ENCODE assay signal across 22 cellular contexts in genomic region chr13:24745516-24745860, GRCh38. TPM values are rescaled to one million over a fixed set of nuclear protein-coding genes. Genes with fewer than 3 reads are reported as not detected.
DNase-seq lines count a peak whose midpoint lies in the region; ATAC-seq, FAIRE-seq and TF ChIP-seq lines count a peak whose summit lies in the region.
"Had no signal": no experiment of that assay in that cellular context is flagged by ENCODE, and none has a peak within 500 bp of the region (broad histone marks: within the 10 kb centered on the region; RNA-seq: fewer than 3 reads in every experiment).

No MANE protein-coding gene starts in this region.

- no peak overlapping the region; the same call in 1 of the 2 replicates for H3K18ac ChIP-seq in H1 (ENCODE audit: extremely low read depth, low read length)

- H3K4ac ChIP-seq in H1 (replicated peaks; ENCODE audit: insufficient read length, low read depth, low read length): no peak overlapping the region

- no peaks in the 10 kb centered on the region for H3K36me3 Mint-ChIP-seq in activated CD4-positive, alpha-beta memory T cell treated with anti-CD3 and anti-CD28 coated beads, Interleukin-2, amount 10 ng/mL, durations not matched to agents 7 days and 5 days (ENCODE audit: low read depth)
- no peaks in the 10 kb centered on the region for H3K36me3 Mint-ChIP-seq in activated CD4-positive, alpha-beta memory T cell treated with anti-CD3 and anti-CD28 coated beads for 36 hours
- H3K36me3 Mint-ChIP-seq in mesothelial cell of epicardium (no peaks in the 10 kb centered on the region), type B pancreatic cell (no peaks in the 10 kb centered on the region)

- TF ChIP-seq CTCF in H1 (IDR thresholded peaks at IDR 0.05; ENCODE audit: control extremely low read depth in 1 of 3, insufficient read depth in 1 of 3, low read depth in 1 of 3, low read length in 3 of 3) (peak in 1 of 3 experiments; percentile 1; a peak in 1 of 4 replicates), mesothelial cell of epicardium (IDR thresholded peaks at IDR 0.05; ENCODE audit: unreplicated experiment) (no peak), type B pancreatic cell (conservative IDR thresholded peaks at IDR 0.05) (no peak), body of pancreas (IDR thresholded peaks at IDR 0.05) (no peak)

- H4K20me1 ChIP-seq in H1 (replicated peaks in 1 of 2; ENCODE audit: control insufficient read depth in 1 of 2, insufficient read depth in 2 of 2, low read length in 2 of 2): peaks cover 0 to 2% of the 10 kb centered on the region in 2 experiments

- ATAC-seq in body of pancreas: no peak

- intact Hi-C loops in activated CD4-positive, alpha-beta memory T cell treated with anti-CD3 and anti-CD28 coated beads for 36 hours (cut with micrococcal nuclease): loop anchor here (10.0 kb wide), 2 partner anchors 219 to 249 kb away; no protein-coding TSS in a partner anchor
- intact Hi-C loops in body of pancreas (cut with DNase I): no loop called here

- TF ChIP-seq RAD21 in H1 (IDR thresholded peaks at IDR 0.05 in 1 of 2, conservative IDR thresholded peaks at IDR 0.05 in 1 of 2; ENCODE audit: low read depth in 2 of 2, low read length in 2 of 2): no peak

- H3K14ac ChIP-seq in H1 (ENCODE audit: insufficient read length): no peak overlapping the region

- H2BK15ac ChIP-seq in H1 (ENCODE audit: low read length): no peak overlapping the region; the same call in 1 of the 2 replicates

- H3K27ac ChIP-seq in H1 (ENCODE audit: low read depth, low read length) (no peak overlapping the region), body of pancreas (no peak overlapping the region)
- H3K27ac ChIP-seq: KMS-11 had no signal

- no peak overlapping the region for H2AFZ ChIP-seq in H1 (ENCODE audit: low read length)

- H3K4me1 Mint-ChIP-seq in activated CD4-positive, alpha-beta memory T cell treated with anti-CD3 and anti-CD28 coated beads, Interleukin-2, amount 10 ng/mL, durations not matched to agents 7 days and 5 days: peaks cover 21% of the 10 kb centered on the region
- H3K4me1 Mint-ChIP-seq in activated CD4-positive, alpha-beta memory T cell treated with anti-CD3 and anti-CD28 coated beads for 36 hours (ENCODE audit: low read depth): peaks cover 15% of the 10 kb centered on the region
- H3K4me1 Mint-ChIP-seq in mesothelial cell of epicardium (peaks cover 20% of the 10 kb centered on the region), type B pancreatic cell (ENCODE audit: unreplicated experiment) (peaks cover 8% of the 10 kb centered on the region)

- WGBS in H1 (ENCODE audit: extremely low coverage in 1 of 2, insufficient coverage in 1 of 2, insufficient read length in 1 of 2, insufficient replicate concordance in 2 of 2, low coverage in 1 of 2, low lambda C conversion rate in 2 of 2, missing lambda C conversion rate in 1 of 2), 2 experiments: 77% methylated on average over 21 of the region's 24 CpGs; no CpG with 5 or more reads in 1 of the 2 experiments
- 30% methylated on average over 23 of the region's 24 CpGs; no CpG with 5 or more reads in 1 of the 2 donors for WGBS in body of pancreas, 2 donors

- TF ChIP-seq EP300 in H1 (IDR thresholded peaks at IDR 0.05; ENCODE audit: borderline replicate concordance in 1 of 2, low read depth in 2 of 2, low read length in 2 of 2): no peak

- no peak overlapping the region for H2BK20ac ChIP-seq in H1 (ENCODE audit: low read length)

- no peaks in the 10 kb centered on the region for H3K79me1 ChIP-seq in H1 (ENCODE audit: low read depth, low read length)

- H3K27me3 ChIP-seq in H1 (replicated peaks in 1 of 4; ENCODE audit: control insufficient read depth in 3 of 4, extremely low read depth in 1 of 4, insufficient read depth in 3 of 4, low read length in 3 of 4) (peaks cover 43 to 64% (median 58%) of the 10 kb centered on the region in 4 experiments), body of pancreas (no peaks in the 10 kb centered on the region)

- H3K4me1 ChIP-seq in H1 (replicated peaks in 1 of 4; ENCODE audit: control insufficient read depth in 3 of 4, insufficient read depth in 4 of 4, low read length in 3 of 4) (peaks cover 0 to 18% (median 8%) of the 10 kb centered on the region in 4 experiments; a peak in 5 of 7 replicates), body of pancreas (peaks cover 17% of the 10 kb centered on the region)

- no peaks in the 10 kb centered on the region for H3K79me2 ChIP-seq in H1 (ENCODE audit: control insufficient read depth in 1 of 2, insufficient read depth in 2 of 2, low read length in 2 of 2)

- no peak overlapping the region for H3K9ac ChIP-seq in H1 (replicated peaks in 1 of 4; ENCODE audit: extremely low read depth in 1 of 4, low read depth in 3 of 4, low read length in 3 of 4)
- H3K9ac ChIP-seq: KMS-11 had no signal

- H3K36me3 ChIP-seq in H1 (ENCODE audit: control insufficient read depth in 2 of 4, insufficient read depth in 4 of 4, low read length in 3 of 4) (peaks cover 0 to 5% (median 0%) of the 10 kb centered on the region in 4 experiments; a peak in 1 of 8 replicates), body of pancreas (replicated peaks in 1 of 2; ENCODE audit: insufficient read depth in 1 of 2, low read depth in 2 of 2) (no peaks in the 10 kb centered on the region)

- CTCF ChIA-PET in activated CD4-positive, alpha-beta memory T cell treated with anti-CD3 and anti-CD28 coated beads, Interleukin-2, amount 10 ng/mL, durations not matched to agents 7 days and 5 days (lab: Charles Lee): no interaction called here
- CTCF ChIA-PET in activated CD4-positive, alpha-beta memory T cell treated with anti-CD3 and anti-CD28 coated beads for 36 hours (lab: Charles Lee): interaction anchor here (1.0 kb wide), 1 partner anchor 51 kb away, joined by 3 read pairs; no protein-coding TSS in a partner anchor
- CTCF ChIA-PET in H1 (lab: Charles Lee; ENCODE audit: partially characterized antibody): interaction anchor here (0.8 to 2.1 kb wide), 3 partner anchors 18 to 65 kb away, joined by 3 to 5 read pairs (median 3); partner anchors contain the start of gene ATP12A

- H4K5ac ChIP-seq in H1 (ENCODE audit: insufficient read length, low read depth, low read length): no peak overlapping the region

- H3K4me3 Mint-ChIP-seq in activated CD4-positive, alpha-beta memory T cell treated with anti-CD3 and anti-CD28 coated beads, Interleukin-2, amount 10 ng/mL, durations not matched to agents 7 days and 5 days: no peak overlapping the region
- H3K4me3 Mint-ChIP-seq in activated CD4-positive, alpha-beta memory T cell treated with anti-CD3 and anti-CD28 coated beads for 36 hours: no peak overlapping the region
- H3K4me3 Mint-ChIP-seq in mesothelial cell of epicardium: peak overlapping the region; percentile 20
- peak overlapping the region; percentile 39 for H3K4me3 Mint-ChIP-seq in type B pancreatic cell
- H3K4me3 Mint-ChIP-seq: B cell had no signal

- H3K4me3 ChIP-seq in H1 (ENCODE audit: extremely low read depth in 1 of 4, insufficient read depth in 2 of 4, low read depth in 3 of 4, low read length in 4 of 4) (peak overlapping the region in 2 of 4 experiments; percentile 46 to 58; a peak in 3 of 8 replicates), body of pancreas (no peak overlapping the region)

- DNase-seq in activated CD4-positive, alpha-beta memory T cell treated with anti-CD3 and anti-CD28 coated beads, Interleukin-2, amount 10 ng/mL, durations not matched to agents 7 days and 5 days: no peak
- DNase-seq in activated CD4-positive, alpha-beta memory T cell treated with anti-CD3 and anti-CD28 coated beads for 36 hours: no peak
- DNase-seq in H1 (ENCODE audit: low read depth in 1 of 2, low spot score in 2 of 2): peak in 1 of 2 experiments; percentile 61
- DNase-seq in mesothelial cell of epicardium (ENCODE audit: low spot score in 2 of 2, unreplicated experiment in 2 of 2): no peak
- DNase-seq in type B pancreatic cell (ENCODE audit: extremely low spot score, unreplicated experiment): no peak
- DNase-seq in DMS53 (lab: John Stamatoyannopoulos, UW): no peak
- no peak for DNase-seq in body of pancreas
- no peak for DNase-seq in iPS-NIHi7 (ENCODE audit: extremely low spot score)
- DNase-seq: 8988T, DND-41, GOT3, NCI-H1417 treated with DMSO at 0.1 percent for 48 hours, NCI-H187 treated with DMSO at 0.1 percent for 48 hours, NCI-H226, NCI-H524, NCI-H82, OCI-M1, Right ventricle myocardium superior had no signal

- H3K27ac Mint-ChIP-seq in activated CD4-positive, alpha-beta memory T cell treated with anti-CD3 and anti-CD28 coated beads, Interleukin-2, amount 10 ng/mL, durations not matched to agents 7 days and 5 days: peak overlapping the region; percentile 16
- H3K27ac Mint-ChIP-seq in activated CD4-positive, alpha-beta memory T cell treated with anti-CD3 and anti-CD28 coated beads for 36 hours: no peak overlapping the region
- H3K27ac Mint-ChIP-seq in mesothelial cell of epicardium (no peak overlapping the region), type B pancreatic cell (no peak overlapping the region)
- H3K27ac Mint-ChIP-seq: B cell had no signal

- no peaks in the 10 kb centered on the region for H3K9me3 Mint-ChIP-seq in activated CD4-positive, alpha-beta memory T cell treated with anti-CD3 and anti-CD28 coated beads, Interleukin-2, amount 10 ng/mL, durations not matched to agents 7 days and 5 days
- no peaks in the 10 kb centered on the region for H3K9me3 Mint-ChIP-seq in activated CD4-positive, alpha-beta memory T cell treated with anti-CD3 and anti-CD28 coated beads for 36 hours
- no peaks in the 10 kb centered on the region for H3K9me3 Mint-ChIP-seq in mesothelial cell of epicardium
- no peaks in the 10 kb centered on the region for H3K9me3 Mint-ChIP-seq in type B pancreatic cell

- POLR2A ChIA-PET in activated CD4-positive, alpha-beta memory T cell treated with anti-CD3 and anti-CD28 coated beads, Interleukin-2, amount 10 ng/mL, durations not matched to agents 7 days and 5 days (lab: Charles Lee): no interaction called here
- POLR2A ChIA-PET in activated CD4-positive, alpha-beta memory T cell treated with anti-CD3 and anti-CD28 coated beads for 36 hours (lab: Charles Lee): no interaction called here
- POLR2A ChIA-PET in H1 (lab: Charles Lee; ENCODE audit: partially characterized antibody): no interaction called here

- no peak overlapping the region for H3K23ac ChIP-seq in H1 (ENCODE audit: insufficient read length)

- H3K9me3 ChIP-seq in H1 (ENCODE audit: insufficient read depth in 2 of 2, low read depth in 1 of 2, low read length in 1 of 2) (no peaks in the 10 kb centered on the region; a peak in 1 of 4 replicates), body of pancreas (no peaks in the 10 kb centered on the region)

- H3K27me3 Mint-ChIP-seq in activated CD4-positive, alpha-beta memory T cell treated with anti-CD3 and anti-CD28 coated beads, Interleukin-2, amount 10 ng/mL, durations not matched to agents 7 days and 5 days: peaks cover 52% of the 10 kb centered on the region
- H3K27me3 Mint-ChIP-seq in activated CD4-positive, alpha-beta memory T cell treated with anti-CD3 and anti-CD28 coated beads for 36 hours: peaks cover 41% of the 10 kb centered on the region
- peaks cover 71% of the 10 kb centered on the region for H3K27me3 Mint-ChIP-seq in mesothelial cell of epicardium (ENCODE audit: low read depth)
- H3K27me3 Mint-ChIP-seq in type B pancreatic cell: peaks cover 79% of the 10 kb centered on the region

- no peak overlapping the region for H4K91ac ChIP-seq in H1 (replicated peaks; ENCODE audit: insufficient read length, low read length)

- TF ChIP-seq POLR2A in H1 (IDR thresholded peaks at IDR 0.05; ENCODE audit: control extremely low read depth in 1 of 2, low read depth in 2 of 2, low read length in 2 of 2) (no peak), body of pancreas (IDR thresholded peaks at IDR 0.05) (no peak)

- H3K4me2 ChIP-seq in H1 (ENCODE audit: insufficient read depth in 1 of 2, low read depth in 2 of 2, low read length in 2 of 2): peak overlapping the region; percentile 66 to 89
- H3K4me2 ChIP-seq: KMS-11 had no signal

- H3K23me2 ChIP-seq in H1 (ENCODE audit: low read depth, low read length): peaks cover 11% of the 10 kb centered on the region

- H4K8ac ChIP-seq in H1 (ENCODE audit: extremely low read depth, insufficient read depth, low read length): peak overlapping the region; percentile 88; the same call in 1 of the 2 replicates

- FAIRE-seq in H1 (lab: Jason Lieb, UNC): no peak
- FAIRE-seq: G401.6, GM19239 had no signal

- no peak overlapping the region for H3K56ac ChIP-seq in H1 (replicated peaks; ENCODE audit: insufficient read length, low read depth, low read length)

- H2AK5ac ChIP-seq in H1 (ENCODE audit: low read depth, low read length): no peak overlapping the region

- no peak overlapping the region for H2BK5ac ChIP-seq in H1 (ENCODE audit: low read depth, low read length)

- no peak overlapping the region for H2BK120ac ChIP-seq in H1 (replicated peaks; ENCODE audit: low read depth, low read length)

- 0 out of 2 replicates have a peak overlapping the region, but pooled peaks have one; percentile 50 for H2BK12ac ChIP-seq in H1 (ENCODE audit: low read depth, low read length)

RNA-seq across cellular contexts. Expression of gene RNF17, which starts 18.5 kb away (rescaled TPM):
- total RNA-seq in activated CD4-positive, alpha-beta memory T cell treated with anti-CD3 and anti-CD28 coated beads, Interleukin-2, amount 10 ng/mL, durations not matched to agents 7 days and 5 days: not detected
- total RNA-seq in activated CD4-positive, alpha-beta memory T cell treated with anti-CD3 and anti-CD28 coated beads for 36 hours: not detected
- total RNA-seq in H1 (2021; fragmentation: NEBNext Ultra II Directional; extraction: Animal tissue kit (Norgen Biotek cat#: 25700)): not detected in 2 replicates
- polyA plus RNA-seq in H1 (2011; rRNA removed): not detected in 2 replicates
- not detected for polyA plus RNA-seq in H1 (2011; cell fraction: cytosol; rRNA removed)
- not detected for polyA plus RNA-seq in H1 (2011; cell fraction: nucleus; rRNA removed)
- not detected in 4 replicates for polyA plus RNA-seq in H1 (2012, experiment 1 of 2)
- polyA plus RNA-seq in H1 (2012, experiment 2 of 2): not detected
- not detected for polyA plus RNA-seq in H1 (2013, experiment 1 of 2)
- polyA plus RNA-seq in H1 (2013, experiment 2 of 2): not detected
- 0.15 TPM in 1 of 2 replicates, not detected in the other for polyA minus RNA-seq in H1 (2011; rRNA and poly(A)+ RNA removed)
- polyA minus RNA-seq in H1 (2011; cell fraction: cytosol; rRNA and poly(A)+ RNA removed): not detected
- not detected for polyA minus RNA-seq in H1 (2011; cell fraction: nucleus; rRNA and poly(A)+ RNA removed)
- total RNA-seq in mesothelial cell of epicardium (not detected in 3 replicates), type B pancreatic cell (ENCODE audit: low replicate concordance) (0.12 TPM in 1 of 2 replicates, not detected in the other), body of pancreas (1 to 10 TPM in 1 of 2 donors, not detected in 1; 1.6 TPM)
- total RNA-seq: B cell, Right ventricle myocardium superior had no signal

Comparison
In these comparisons a context has a peak if more than half of its experiments do, and no peak if none do; other contexts are left out.
1. H3K4me3 Mint-ChIP-seq: peak in mesothelial cell of epicardium (single experiment) and type B pancreatic cell (single experiment); none in activated CD4-positive, alpha-beta memory T cell treated with anti-CD3 and anti-CD28 coated beads, Interleukin-2, amount 10 ng/mL, durations not matched to agents 7 days and 5 days (single experiment) and activated CD4-positive, alpha-beta memory T cell treated with anti-CD3 and anti-CD28 coated beads for 36 hours (single experiment).